ENCODE assay signal across 8 cellular contexts in genomic region chr11:61828629-61829407, GRCh38. TPM values are rescaled to one million over a fixed set of nuclear protein-coding genes. Genes with fewer than 3 reads are reported as not detected.
DNase-seq lines count a peak whose midpoint lies in the region; ATAC-seq and TF ChIP-seq lines count a peak whose summit lies in the region.

No MANE protein-coding gene starts in this region.

- TF ChIP-seq CTCF in upper lobe of right lung (IDR thresholded peaks at IDR 0.05), result peak; percentile 50

- peak overlapping the region; percentile 53 for H3K27ac ChIP-seq in muscle layer of duodenum (ENCODE audit: low read length)
- peak overlapping the region; percentile 80 for H3K27ac ChIP-seq in upper lobe of right lung

- peak; percentile 53 for TF ChIP-seq POLR2A in GM18951 (IDR thresholded peaks at IDR 0.05; ENCODE audit: extremely low read depth, insufficient read depth, insufficient read length)

- H3K36me3 ChIP-seq in muscle layer of duodenum (ENCODE audit: control insufficient read depth in 1 of 2, insufficient read depth in 2 of 2, low read length in 2 of 2) (no peaks in the 10 kb centered on the region), upper lobe of right lung (no peaks in the 10 kb centered on the region)

- ATAC-seq in esophagus mucosa, result peak; percentile 11
- ATAC-seq in upper lobe of right lung, result peak; percentile 31
- no peak for ATAC-seq in GM21786 (IDR thresholded peaks at IDR 0.05; ENCODE audit: unreplicated experiment)

- peak in 8 of 14 donors; percentile 18 to 66 (median 49) for DNase-seq in C1 segment of cervical spinal cord (lab: John Stamatoyannopoulos, UW)
- peak; percentile 42 for DNase-seq in NCI-H1092 (lab: John Stamatoyannopoulos, UW)
- peak; percentile 70 for DNase-seq in activated CD8-positive, alpha-beta memory T cell treated with anti-CD3 and anti-CD28 coated beads for 24 hours
- DNase-seq in upper lobe of right lung, result peak; percentile 72

- peaks cover 0 to 18% of the 10 kb centered on the region in 2 donors for H3K4me1 ChIP-seq in muscle layer of duodenum (ENCODE audit: control insufficient read depth in 1 of 2, insufficient read depth in 2 of 2, low read length in 2 of 2)
- peaks cover 19% of the 10 kb centered on the region for H3K4me1 ChIP-seq in upper lobe of right lung

- H3K4me3 ChIP-seq in muscle layer of duodenum (ENCODE audit: low read depth in 1 of 2, low read length in 2 of 2) (peak overlapping the region; percentile 59 to 75), upper lobe of right lung (peak overlapping the region; percentile 67)

- intact Hi-C loops in upper lobe of right lung (cut with DNase I), result no loop called here

- in situ Hi-C loops in GM18951 (cut with MboI; ENCODE audit: low sequenced_read_pairs, unreplicated experiment), result no loop called here

- H3K9me3 ChIP-seq in muscle layer of duodenum (ENCODE audit: control insufficient read depth in 1 of 2, low read length in 2 of 2) (no peaks in the 10 kb centered on the region), upper lobe of right lung (no peaks in the 10 kb centered on the region)

- no peaks in the 10 kb centered on the region for H3K27me3 ChIP-seq in muscle layer of duodenum (ENCODE audit: low read depth, low read length)
- H3K27me3 ChIP-seq in upper lobe of right lung, result no peaks in the 10 kb centered on the region

RNA-seq across cellular contexts. Expression of gene FADS2, which starts 0.7 kb away (rescaled TPM):
- total RNA-seq in esophagus mucosa, result 43.3 TPM
- 75.1 TPM for total RNA-seq in upper lobe of right lung

RNA-seq across cellular contexts. Expression of gene FADS1, which starts 12.0 kb away (rescaled TPM):
- total RNA-seq in esophagus mucosa, result 7.5 TPM
- 68.0 TPM for total RNA-seq in upper lobe of right lung

RNA-seq across cellular contexts. Expression of gene FEN1, which starts 36.1 kb away (rescaled TPM):
- total RNA-seq in esophagus mucosa (18.7 TPM), upper lobe of right lung (4.9 TPM)

RNA-seq across cellular contexts. Expression of gene TMEM258, which starts 36.4 kb away (rescaled TPM):
- total RNA-seq in esophagus mucosa, result 90.9 TPM
- total RNA-seq in upper lobe of right lung, result 94.0 TPM
